1 cellular context compared by ENCODE assay signal in genomic region chr1:31579374-31579773, GRCh38.
TF ChIP-seq lines count a peak whose summit lies in the region.

No MANE protein-coding gene starts in this region.

TF ChIP-seq in WTC11, 78 proteins besides CTCF, POLR2A, EP300 and RAD21 (continued from another document):
- TF ChIP-seq AFF4 (CRISPR knock-in tag; IDR thresholded peaks at IDR 0.05; ENCODE audit: borderline replicate concordance) (no peak), ATF2 (CRISPR knock-in tag; IDR thresholded peaks at IDR 0.05; ENCODE audit: borderline replicate concordance, low read depth) (no peak)
